23 cellular contexts compared by ENCODE assay signal in the genomic region with DNA sequence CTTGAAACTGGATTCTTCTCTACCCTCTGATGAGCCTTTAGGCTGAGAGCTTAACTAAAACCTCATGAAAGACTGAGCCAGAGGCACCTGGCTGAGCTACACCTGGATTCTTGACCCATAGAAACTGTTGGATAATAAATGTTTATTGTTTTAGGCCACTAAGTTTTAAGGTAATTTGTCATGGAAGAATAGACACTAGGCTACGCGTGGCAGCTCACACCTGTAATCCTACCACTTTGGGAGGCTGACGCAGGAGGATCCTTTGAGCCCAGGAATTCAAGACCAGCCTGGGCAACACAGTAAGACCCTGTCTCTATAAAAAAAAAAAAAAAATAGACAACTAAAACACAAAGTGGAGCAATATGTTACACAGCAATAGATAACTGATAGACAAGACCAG. TPM values are rescaled to one million over a fixed set of nuclear protein-coding genes. Genes with fewer than 3 reads are reported as not detected.
DNase-seq lines count a peak whose midpoint lies in the region; ATAC-seq and TF ChIP-seq lines count a peak whose summit lies in the region.
"Had no signal": no experiment of that assay in that cellular context is flagged by ENCODE, and none has a peak within 500 bp of the region (broad histone marks: within the 10 kb centered on the region; RNA-seq: fewer than 3 reads in every experiment).

No MANE protein-coding gene starts in this region.

- H3K4me3 Mint-ChIP-seq in Calu3 (ENCODE audit: low read depth, unreplicated experiment) = peak overlapping the region; percentile 32
- H3K4me3 Mint-ChIP-seq: activated CD4-positive, alpha-beta T cell treated with anti-CD3 and anti-CD28 coated beads, Interleukin-2, amount 10 ng/mL, durations not matched to agents 7 days and 5 days; naive thymus-derived CD4-positive, alpha-beta T cell had no signal

- H3K27ac Mint-ChIP-seq in Calu3 (ENCODE audit: unreplicated experiment) = peak overlapping the region; percentile 83
- H3K27ac Mint-ChIP-seq: activated CD4-positive, alpha-beta T cell treated with anti-CD3 and anti-CD28 coated beads, Interleukin-2, amount 10 ng/mL, durations not matched to agents 7 days and 5 days had no signal

- no peak overlapping the region for H3K4me3 ChIP-seq in gastroesophageal sphincter
- H3K4me3 ChIP-seq in skeletal muscle tissue (ENCODE audit: low read length in 3 of 3) = no peak overlapping the region
- no peak overlapping the region for H3K4me3 ChIP-seq in prostate gland
- H3K4me3 ChIP-seq: Peyer's patch, vagina had no signal

- CTCF ChIA-PET in Calu3 (lab: Charles Lee) = interaction anchor here (0.9 to 2.0 kb wide), 2 partner anchors 14 to 21 kb away, joined by 3 to 18 read pairs; no protein-coding TSS in a partner anchor

- no peak for ATAC-seq in gastroesophageal sphincter
- ATAC-seq: esophagus mucosa had no signal

- H3K9ac ChIP-seq in skeletal muscle tissue (ENCODE audit: low read depth in 1 of 3, low read length in 3 of 3) = no peak overlapping the region

- no peak for TF ChIP-seq RAD21 in Ishikawa (IDR thresholded peaks at IDR 0.05; ENCODE audit: low read depth)

- 100% methylated on average over 3 of the region's 3 CpGs; no CpG with 5 or more reads in 1 of the 2 donors for WGBS in gastroesophageal sphincter (ENCODE audit: low coverage in 1 of 2), 2 donors
- 98% methylated on average over 3 of the region's 3 CpGs for WGBS in prostate gland

- H3K9me3 Mint-ChIP-seq in Calu3 (ENCODE audit: low read depth, unreplicated experiment) = no peaks in the 10 kb centered on the region
- H3K9me3 Mint-ChIP-seq: activated CD4-positive, alpha-beta T cell treated with anti-CD3 and anti-CD28 coated beads, Interleukin-2, amount 10 ng/mL, durations not matched to agents 7 days and 5 days; activated naive CD4-positive, alpha-beta T cell treated with anti-CD3 and anti-CD28 coated beads, Interleukin-2, amount 50 U/mL, for 72 hours had no signal

- no peaks in the 10 kb centered on the region for H3K27me3 Mint-ChIP-seq in Calu3 (ENCODE audit: unreplicated experiment)
- H3K27me3 Mint-ChIP-seq: activated CD4-positive, alpha-beta T cell treated with anti-CD3 and anti-CD28 coated beads, Interleukin-2, amount 10 ng/mL, durations not matched to agents 7 days and 5 days; naive thymus-derived CD4-positive, alpha-beta T cell had no signal

- H3K4me1 Mint-ChIP-seq in Calu3 (ENCODE audit: low read depth, unreplicated experiment) = peaks cover 35% of the 10 kb centered on the region

- DNase-seq in Calu3 (no peak), H4 (ENCODE audit: low spot score) (no peak), prostate gland (ENCODE audit: low spot score) (no peak), islet precursor cell (no peak)
- DNase-seq: activated CD4-positive, alpha-beta T cell treated with anti-CD3 and anti-CD28 coated beads, Interleukin-2, amount 10 ng/mL, durations not matched to agents 7 days and 5 days; foreskin melanocyte; kidney; naive thymus-derived CD4-positive, alpha-beta T cell; NCI-H1417 treated with DMSO at 0.1 percent for 48 hours; NCI-H510A; NK-92 treated with Interleukin-12 subunit alpha and Interleukin-12 subunit beta, amount 100 ng/mL, for 24 hours; Peyer's patch; substantia nigra had no signal

- H3K27ac ChIP-seq in gastroesophageal sphincter (peak overlapping the region in 3 of 4 donors; percentile 11 to 49 (median 38)), skeletal muscle tissue (ENCODE audit: low read depth, low read length) (peak overlapping the region; percentile 16), prostate gland (no peak overlapping the region)
- H3K27ac ChIP-seq: SK-N-MC, vagina, VCaP had no signal

- intact Hi-C loops in Calu3 (cut with micrococcal nuclease; ENCODE audit: unreplicated experiment) = no loop called here
- intact Hi-C loops in prostate gland (cut with DNase I) = no loop called here

- H3K36me3 ChIP-seq in gastroesophageal sphincter (no peaks in the 10 kb centered on the region), skeletal muscle tissue (ENCODE audit: control insufficient read depth in 3 of 3, insufficient read depth in 3 of 3, low read length in 3 of 3) (no peaks in the 10 kb centered on the region), prostate gland (no peaks in the 10 kb centered on the region)
- H3K36me3 ChIP-seq: Peyer's patch, vagina had no signal

- no peak for TF ChIP-seq CTCF in Calu3 (IDR thresholded peaks at IDR 0.05; ENCODE audit: unreplicated experiment)
- TF ChIP-seq CTCF in gastroesophageal sphincter (IDR thresholded peaks at IDR 0.05) = no peak
- TF ChIP-seq CTCF in prostate gland (IDR thresholded peaks at IDR 0.05) = no peak

- H3K27me3 ChIP-seq in gastroesophageal sphincter (no peaks in the 10 kb centered on the region), skeletal muscle tissue (ENCODE audit: control insufficient read depth in 3 of 3, insufficient read depth in 3 of 3, low read length in 3 of 3) (no peaks in the 10 kb centered on the region), prostate gland (replicated peaks; ENCODE audit: insufficient read depth) (no peaks in the 10 kb centered on the region)
- H3K27me3 ChIP-seq: Peyer's patch, vagina had no signal

- TF ChIP-seq EP300 in Ishikawa (IDR thresholded peaks at IDR 0.05; ENCODE audit: borderline replicate concordance) (peak; percentile 56; the same call in 1 of the 2 replicates), gastroesophageal sphincter (IDR thresholded peaks at IDR 0.05) (no peak)

- H3K4me1 ChIP-seq in gastroesophageal sphincter (peaks cover 7 to 32% (median 12%) of the 10 kb centered on the region in 3 donors), skeletal muscle tissue (ENCODE audit: control insufficient read depth in 3 of 3, insufficient read depth in 3 of 3, low read length in 3 of 3) (peaks cover 14 to 24% (median 22%) of the 10 kb centered on the region in 3 donors), prostate gland (replicated peaks) (no peaks in the 10 kb centered on the region)

- H3K9me3 ChIP-seq in gastroesophageal sphincter = no peaks in the 10 kb centered on the region
- H3K9me3 ChIP-seq in skeletal muscle tissue (ENCODE audit: control insufficient read depth in 3 of 3, low read length in 3 of 3) = no peaks in the 10 kb centered on the region
- no peaks in the 10 kb centered on the region for H3K9me3 ChIP-seq in prostate gland
- H3K9me3 ChIP-seq: Peyer's patch, vagina had no signal

- H3K36me3 Mint-ChIP-seq in Calu3 (ENCODE audit: insufficient read depth, unreplicated experiment) = no peaks in the 10 kb centered on the region
- H3K36me3 Mint-ChIP-seq: activated naive CD4-positive, alpha-beta T cell treated with anti-CD3 and anti-CD28 coated beads, Interleukin-2, amount 50 U/mL, for 72 hours had no signal

- no peak for TF ChIP-seq POLR2A in gastroesophageal sphincter (IDR thresholded peaks at IDR 0.05)
- TF ChIP-seq POLR2A in prostate gland (IDR thresholded peaks at IDR 0.05) = no peak

- BruUV-seq in Calu3 (replicated peaks; lab: Mats Ljungman, UMichigan) = no TSS peak

TF ChIP-seq in Ishikawa, 13 proteins besides CTCF, POLR2A, EP300 and RAD21:
- TF ChIP-seq NFIC (IDR thresholded peaks at IDR 0.05) (peak; percentile 51; the same call in 1 of the 2 replicates), CEBPB (IDR thresholded peaks at IDR 0.05) (no peak), EGR1 (IDR thresholded peaks at IDR 0.05) (no peak), ZBTB7A (IDR thresholded peaks at IDR 0.05; ENCODE audit: low read depth) (no peak), MAX (IDR thresholded peaks at IDR 0.05) (0 out of 2 replicates have a peak, but pooled peaks have one; percentile 13), TEAD4 (IDR thresholded peaks at IDR 0.05) (peak; percentile 69), TCF12 (IDR thresholded peaks at IDR 0.05; ENCODE audit: low read depth) (peak; percentile 90)
TF ChIP-seq in Ishikawa: peak in this region for 4.

RNA-seq across cellular contexts. Expression of gene UPB1, which starts 29.2 kb away (rescaled TPM):
- total RNA-seq in Calu3 (2022) (0.22 and 0.50 TPM in 2 replicates), gastroesophageal sphincter (under 1 TPM in 3 of 4 donors, not detected in 1; 0.13 to 0.93 (median 0.50) TPM), skeletal muscle tissue (0.52 TPM), prostate gland (1 to 10 TPM in 1 of 2 donors, under 1 TPM in 1; 0.05 to 5.0 TPM)
- total RNA-seq in H4 (2014; rRNA removed; shearing (Covaris generic)) = not detected in 2 replicates
- total RNA-seq: Daoy, osteocyte, vagina had no signal

RNA-seq across cellular contexts. Expression of gene ADORA2A, which starts 38.6 kb away (rescaled TPM):
- total RNA-seq in Calu3 (2022) (2.4 and 2.9 TPM in 2 replicates), gastroesophageal sphincter (1 to 10 TPM; 1.9 to 5.7 (median 3.3) TPM), skeletal muscle tissue (10.4 TPM), prostate gland (1 to 10 TPM; 2.1 to 3.7 TPM)
- 1.0 TPM in 1 of 2 replicates, not detected in the other for total RNA-seq in H4 (2014; rRNA removed; shearing (Covaris generic))
- total RNA-seq: esophagus mucosa had no signal

Comparison
In these comparisons a context has a peak if more than half of its experiments do, and no peak if none do; other contexts are left out.
1. H3K27ac ChIP-seq: peak in gastroesophageal sphincter (3 of 4) and skeletal muscle tissue (single experiment); none in prostate gland (0 of 2).